34 cellular contexts compared by ENCODE assay signal in genomic region chr4:53990641-53991040, GRCh38.
"Had no signal": no experiment of that assay in that cellular context is flagged by ENCODE, and none has a peak within 500 bp of the region (broad histone marks: within the 10 kb centered on the region; RNA-seq: fewer than 3 reads in every experiment).

No MANE protein-coding gene starts in this region.

- ATAC-seq: activated CD8-positive, alpha-beta T cell treated with anti-CD3 and anti-CD28 coated beads for 36 hours; activated naive CD4-positive, alpha-beta T cell treated with anti-CD3 and anti-CD28 coated beads, Interleukin-2, amount 50 U/mL, for 72 hours; pancreas; stimulated activated memory B cell treated with anti-CD40 and anti-IgM and Interleukin-4, amounts not matched to agents 10 μg/mL and 1 μg/mL and 100 μg/mL, for 72 hours; stimulated activated naive CD8-positive, alpha-beta T cell treated with anti-CD3 and anti-CD28 coated beads, Interleukin-15, amount 100 ng/mL, for 72 hours; T-helper 17 cell; WTC11 had no signal

- H3K27me3 ChIP-seq: heart left ventricle, pancreas, sigmoid colon, upper lobe of left lung, vagina had no signal

- H3K9me3 Mint-ChIP-seq: activated CD4-positive, alpha-beta T cell treated with anti-CD3 and anti-CD28 coated beads, Interleukin-2, amount 10 ng/mL, durations not matched to agents 7 days and 5 days; activated CD8-positive, alpha-beta T cell treated with anti-CD3 and anti-CD28 coated beads for 36 hours; activated naive CD4-positive, alpha-beta T cell treated with anti-CD3 and anti-CD28 coated beads, Interleukin-2, amount 50 U/mL, for 72 hours; brain; immature natural killer cell; mesothelial cell of epicardium; stimulated activated memory B cell treated with anti-CD40 and anti-IgM and Interleukin-4, amounts not matched to agents 10 μg/mL and 1 μg/mL and 100 μg/mL, for 72 hours; stimulated activated naive CD8-positive, alpha-beta T cell treated with anti-CD3 and anti-CD28 coated beads, Interleukin-15, amount 100 ng/mL, for 72 hours; WTC11 had no signal

- H3K9me3 ChIP-seq: heart left ventricle, pancreas, prostate gland, sigmoid colon, upper lobe of left lung, vagina had no signal

- H3K4me3 ChIP-seq: heart left ventricle, pancreas, prostate gland, sigmoid colon, upper lobe of left lung, vagina had no signal

- H3K27ac ChIP-seq: heart left ventricle, pancreas, prostate gland, sigmoid colon, upper lobe of left lung, vagina had no signal

- H3K27me3 Mint-ChIP-seq: activated CD4-positive, alpha-beta T cell treated with anti-CD3 and anti-CD28 coated beads, Interleukin-2, amount 10 ng/mL, durations not matched to agents 7 days and 5 days; activated CD8-positive, alpha-beta T cell treated with anti-CD3 and anti-CD28 coated beads for 36 hours; dendritic cell treated with granulocyte-macrophage colony-stimulating factor and Interleukin-4, amounts not matched to agents 40 ng/mL and 50 ng/mL, for 4 days; naive B cell; stimulated activated memory B cell treated with anti-CD40 and anti-IgM and Interleukin-4, amounts not matched to agents 10 μg/mL and 1 μg/mL and 100 μg/mL, for 72 hours; stimulated activated naive CD8-positive, alpha-beta T cell treated with anti-CD3 and anti-CD28 coated beads, Interleukin-15, amount 100 ng/mL, for 72 hours; T-helper 17 cell had no signal

- DNase-seq: activated CD4-positive, alpha-beta T cell treated with anti-CD3 and anti-CD28 coated beads for 1 hour; activated CD4-positive, alpha-beta T cell treated with anti-CD3 and anti-CD28 coated beads, Interleukin-2, amount 10 ng/mL, durations not matched to agents 7 days and 5 days; activated CD8-positive, alpha-beta T cell treated with anti-CD3 and anti-CD28 coated beads for 36 hours; activated naive CD4-positive, alpha-beta T cell; activated T-cell treated with anti-CD3 and anti-CD28 coated beads, Interleukin-2, amount 50 U/mL, for 48 hours; aorta; central memory CD4-positive, alpha-beta T cell; effector CD4-positive, alpha-beta T cell; erythroblast; foreskin fibroblast; heart left ventricle; hypothalamus; immature natural killer cell; naive B cell; pancreas; retina; sigmoid colon; small intestine; stimulated activated CD4-positive, alpha-beta T cell treated with anti-CD3 and anti-CD28 coated beads, Interleukin-1b, Interleukin-23, amount 100 ng/mL, for 48 hours; stimulated activated CD4-positive, alpha-beta T cell treated with anti-CD3 and anti-CD28 coated beads, Interleukin-4, amount 100 ng/mL, for 4 hours; stimulated activated CD8-positive, alpha-beta memory T cell treated with anti-CD3 and anti-CD28 coated beads, Interleukin-4, amount 100 ng/mL, for 48 hours; stimulated activated naive CD8-positive, alpha-beta T cell treated with anti-CD3 and anti-CD28 coated beads, Interleukin-15, amount 100 ng/mL, for 72 hours; substantia nigra; T-helper 17 cell; T1000; upper lobe of left lung had no signal

- FAIRE-seq: pancreas, small intestine had no signal

- H3K4me1 Mint-ChIP-seq: activated CD4-positive, alpha-beta T cell treated with anti-CD3 and anti-CD28 coated beads, Interleukin-2, amount 10 ng/mL, durations not matched to agents 7 days and 5 days; stimulated activated memory B cell treated with anti-CD40 and anti-IgM and Interleukin-4, amounts not matched to agents 10 μg/mL and 1 μg/mL and 100 μg/mL, for 72 hours; stimulated activated naive CD8-positive, alpha-beta T cell treated with anti-CD3 and anti-CD28 coated beads, Interleukin-15, amount 100 ng/mL, for 72 hours had no signal

- H3K4me1 ChIP-seq: pancreas, prostate gland, vagina had no signal

- H3K36me3 Mint-ChIP-seq: activated naive CD4-positive, alpha-beta T cell treated with anti-CD3 and anti-CD28 coated beads, Interleukin-2, amount 50 U/mL, for 72 hours; mesothelial cell of epicardium; naive B cell; stimulated activated memory B cell treated with anti-CD40 and anti-IgM and Interleukin-4, amounts not matched to agents 10 μg/mL and 1 μg/mL and 100 μg/mL, for 72 hours; WTC11 had no signal

- H3K4me3 Mint-ChIP-seq: activated CD4-positive, alpha-beta T cell treated with anti-CD3 and anti-CD28 coated beads, Interleukin-2, amount 10 ng/mL, durations not matched to agents 7 days and 5 days; activated CD8-positive, alpha-beta T cell treated with anti-CD3 and anti-CD28 coated beads for 36 hours; brain; dendritic cell treated with granulocyte-macrophage colony-stimulating factor and Interleukin-4, amounts not matched to agents 40 ng/mL and 50 ng/mL, for 4 days; immature natural killer cell; mesothelial cell of epicardium; naive B cell; stimulated activated memory B cell treated with anti-CD40 and anti-IgM and Interleukin-4, amounts not matched to agents 10 μg/mL and 1 μg/mL and 100 μg/mL, for 72 hours; stimulated activated naive CD8-positive, alpha-beta T cell treated with anti-CD3 and anti-CD28 coated beads, Interleukin-15, amount 100 ng/mL, for 72 hours; T-helper 17 cell; WTC11 had no signal

- H3K27ac Mint-ChIP-seq: activated CD4-positive, alpha-beta T cell treated with anti-CD3 and anti-CD28 coated beads, Interleukin-2, amount 10 ng/mL, durations not matched to agents 7 days and 5 days; activated CD8-positive, alpha-beta T cell treated with anti-CD3 and anti-CD28 coated beads for 36 hours; activated naive CD4-positive, alpha-beta T cell treated with anti-CD3 and anti-CD28 coated beads, Interleukin-2, amount 50 U/mL, for 72 hours; brain; dendritic cell treated with granulocyte-macrophage colony-stimulating factor and Interleukin-4, amounts not matched to agents 40 ng/mL and 50 ng/mL, for 4 days; mesothelial cell of epicardium; naive B cell; stimulated activated memory B cell treated with anti-CD40 and anti-IgM and Interleukin-4, amounts not matched to agents 10 μg/mL and 1 μg/mL and 100 μg/mL, for 72 hours; stimulated activated naive CD8-positive, alpha-beta T cell treated with anti-CD3 and anti-CD28 coated beads, Interleukin-15, amount 100 ng/mL, for 72 hours; T-helper 17 cell; WTC11 had no signal

- H3K36me3 ChIP-seq: pancreas, prostate gland, sigmoid colon, upper lobe of left lung, vagina had no signal
